In the genomic region with DNA sequence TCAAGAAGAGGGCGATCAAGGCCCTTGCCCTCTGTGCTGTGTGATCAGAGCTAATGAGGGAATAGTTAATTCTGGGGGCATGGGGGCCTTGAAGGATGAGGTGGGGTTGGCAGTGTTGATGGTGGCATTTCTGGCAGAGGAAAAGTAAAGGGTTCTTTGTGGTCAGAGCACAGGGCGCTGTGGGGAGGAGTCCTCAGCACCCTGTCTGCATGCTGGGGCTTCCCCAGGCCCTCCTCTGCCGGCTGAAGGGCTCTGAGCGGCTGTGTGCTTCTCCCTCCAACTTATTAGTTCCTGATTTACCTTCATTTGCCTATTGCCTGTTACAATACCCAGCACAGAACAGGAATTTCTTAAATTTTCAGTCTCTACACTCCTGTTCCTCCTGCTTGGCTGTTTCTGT, we compare ENCODE assay signal across 14 cellular contexts. TPM values are rescaled to one million over a fixed set of nuclear protein-coding genes. Genes with fewer than 3 reads are reported as not detected.
DNase-seq lines count a peak whose midpoint lies in the region; ATAC-seq, FAIRE-seq and TF ChIP-seq lines count a peak whose summit lies in the region.
"Had no signal": no experiment of that assay in that cellular context is flagged by ENCODE, and none has a peak within 500 bp of the region (broad histone marks: within the 10 kb centered on the region; RNA-seq: fewer than 3 reads in every experiment).

No MANE protein-coding gene starts in this region.

- CTCF ChIA-PET in PC-3 (lab: Charles Lee), result no interaction called here

- POLR2A ChIA-PET in PC-3 (lab: Charles Lee; ENCODE audit: unreplicated experiment), result no interaction called here

- DNase-seq in GM18507 (ENCODE audit: extremely low spot score, insufficient read length, low read depth) (no peak), mucosa of descending colon (no peak), PC-3 (no peak), pons (ENCODE audit: low spot score) (no peak), HK-2 (ENCODE audit: unreplicated experiment) (no peak)
- DNase-seq in stimulated activated naive CD8-positive, alpha-beta T cell treated with anti-CD3 and anti-CD28 coated beads, Interleukin-15, Interleukin-2, amounts not matched to agents 100 U/mL and 50 U/mL, for 24 hours, result no peak
- DNase-seq: activated CD4-positive, alpha-beta memory T cell treated with anti-CD3 and anti-CD28 coated beads for 36 hours; GF-D8; PC-9; posterior cingulate gyrus; stimulated activated naive CD4-positive, alpha-beta T cell treated with Interleukin-2 at 50 U/mL for 16 hours had no signal

- H3K4me3 ChIP-seq in mucosa of descending colon, result no peak overlapping the region
- no peak overlapping the region for H3K4me3 ChIP-seq in PC-3 (ENCODE audit: low read length)
- H3K4me3 ChIP-seq: PC-9 had no signal

- H3K4me1 ChIP-seq in mucosa of descending colon (ENCODE audit: low read depth) (no peaks in the 10 kb centered on the region), PC-3 (ENCODE audit: insufficient read depth, low read length) (peaks cover 28% of the 10 kb centered on the region)

- no TSS peak for BruUV-seq in PC-3 (replicated peaks; lab: Mats Ljungman, UMichigan)

- intact Hi-C loops in mucosa of descending colon (cut with DNase I, micrococcal nuclease), result no loop called here
- intact Hi-C loops in PC-3 (cut with micrococcal nuclease), result loop anchor here (5.0 kb wide), 1 partner anchor 72 kb away; no protein-coding TSS in a partner anchor

- H3K27me3 ChIP-seq in PC-3 (ENCODE audit: low read length), result no peaks in the 10 kb centered on the region

- no peaks in the 10 kb centered on the region for H3K9me3 ChIP-seq in mucosa of descending colon
- H3K9me3 ChIP-seq in PC-3 (ENCODE audit: low read length), result no peaks in the 10 kb centered on the region

- H4K20me1 ChIP-seq in PC-3 (ENCODE audit: low read length), result peaks cover 4% of the 10 kb centered on the region; the same call in 1 of the 2 replicates

- no peak overlapping the region for H3K9ac ChIP-seq in PC-3 (ENCODE audit: low read length)

- H3K4me2 ChIP-seq in PC-3 (ENCODE audit: low read length), result no peak overlapping the region
- H3K4me2 ChIP-seq: PC-9 had no signal

- peak; percentile 59 for ATAC-seq in GM21723 (IDR thresholded peaks at IDR 0.05; ENCODE audit: unreplicated experiment)
- ATAC-seq in HG03432 (IDR thresholded peaks at IDR 0.05; ENCODE audit: unreplicated experiment), result peak; percentile 69
- ATAC-seq in mucosa of descending colon, result peak; percentile 37
- no peak for ATAC-seq in stimulated activated naive CD8-positive, alpha-beta T cell treated with anti-CD3 and anti-CD28 coated beads, Interleukin-15, Interleukin-2, amounts not matched to agents 100 U/mL and 50 U/mL, for 24 hours
- no peak for ATAC-seq in PC-3

- H3K36me3 ChIP-seq in mucosa of descending colon (ENCODE audit: low read depth), result no peaks in the 10 kb centered on the region
- H3K36me3 ChIP-seq in PC-3 (ENCODE audit: low read depth, low read length), result no peaks in the 10 kb centered on the region

- no peak overlapping the region for H2AFZ ChIP-seq in PC-3 (ENCODE audit: low read length)
- H2AFZ ChIP-seq: PC-9 had no signal

- FAIRE-seq in GM18507 (lab: Jason Lieb, UNC), result peak; percentile 60

- H3K27ac ChIP-seq in PC-3 (ENCODE audit: low read length), result no peak overlapping the region
- H3K27ac ChIP-seq: C4-2B, PC-9 had no signal

- H3F3A ChIP-seq in PC-3 (ENCODE audit: low read length, unreplicated experiment), result no peaks in the 10 kb centered on the region

- peaks cover 52% of the 10 kb centered on the region for H3K79me2 ChIP-seq in PC-3 (ENCODE audit: low read length)

- no peaks in the 10 kb centered on the region for H3K9me2 ChIP-seq in PC-3 (replicated peaks; ENCODE audit: low read length)

- no peak for TF ChIP-seq CTCF in mucosa of descending colon (IDR thresholded peaks at IDR 0.05)
- no peak for TF ChIP-seq CTCF in PC-3 (conservative IDR thresholded peaks at IDR 0.05; ENCODE audit: low read depth, low read length)

RNA-seq across cellular contexts. Expression of a gene that starts 4.0 kb away (rescaled TPM):
- total RNA-seq in mucosa of descending colon (1 to 10 TPM in 1 of 3 donors, under 1 TPM in 2; 0.12 to 1.0 (median 0.20) TPM), PC-3 (2014; rRNA removed) (11.4 and 15.8 TPM in 2 replicates)
- total RNA-seq: activated CD4-positive, alpha-beta memory T cell treated with anti-CD3 and anti-CD28 coated beads for 36 hours had no signal

Comparison
In these comparisons a context has a peak if more than half of its experiments do, and no peak if none do; other contexts are left out.
1. ATAC-seq: peak in GM21723 (single experiment), HG03432 (single experiment) and mucosa of descending colon (single experiment); none in stimulated activated naive CD8-positive, alpha-beta T cell treated with anti-CD3 and anti-CD28 coated beads, Interleukin-15, Interleukin-2, amounts not matched to agents 100 U/mL and 50 U/mL, for 24 hours (single experiment) and PC-3 (single experiment).